In the genomic region with DNA sequence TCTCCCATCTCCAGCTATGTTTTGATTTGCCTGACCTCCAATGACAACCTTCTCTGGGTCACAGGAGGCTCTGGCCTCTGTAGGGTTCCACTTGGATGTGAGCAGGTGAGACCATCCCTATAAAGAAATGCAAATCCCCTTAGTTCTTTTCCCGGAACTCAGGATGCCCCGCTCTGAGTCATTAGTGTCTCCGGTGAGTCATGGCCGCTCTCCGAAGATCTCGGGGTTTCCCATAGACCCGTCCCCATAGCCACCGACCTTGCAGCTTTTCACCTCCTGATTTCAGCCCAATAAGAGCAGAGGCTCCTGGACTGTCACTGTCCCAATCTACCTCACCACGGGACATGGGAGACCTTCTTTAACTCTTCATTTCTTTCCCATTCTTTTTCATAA, we compare ENCODE assay signal across 1 cellular context.
A peak's percentile ranks its signal among the peaks of the same experiment; 100 is the strongest.
TF ChIP-seq lines count a peak whose summit lies in the region.

No MANE protein-coding gene starts in this region.

TF ChIP-seq in K562, 482 proteins besides CTCF, POLR2A, EP300 and RAD21 (continued from another document):
- TF ChIP-seq, protein P1, sequence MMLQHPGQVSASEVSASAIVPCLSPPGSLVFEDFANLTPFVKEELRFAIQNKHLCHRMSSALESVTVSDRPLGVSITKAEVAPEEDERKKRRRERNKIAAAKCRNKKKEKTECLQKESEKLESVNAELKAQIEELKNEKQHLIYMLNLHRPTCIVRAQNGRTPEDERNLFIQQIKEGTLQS (IDR thresholded peaks at IDR 0.05): peak; percentile 88
- TF ChIP-seq, protein P1 (CRISPR knock-in tag; conservative IDR thresholded peaks at IDR 0.05): no peak
- TF ChIP-seq, protein P2, sequence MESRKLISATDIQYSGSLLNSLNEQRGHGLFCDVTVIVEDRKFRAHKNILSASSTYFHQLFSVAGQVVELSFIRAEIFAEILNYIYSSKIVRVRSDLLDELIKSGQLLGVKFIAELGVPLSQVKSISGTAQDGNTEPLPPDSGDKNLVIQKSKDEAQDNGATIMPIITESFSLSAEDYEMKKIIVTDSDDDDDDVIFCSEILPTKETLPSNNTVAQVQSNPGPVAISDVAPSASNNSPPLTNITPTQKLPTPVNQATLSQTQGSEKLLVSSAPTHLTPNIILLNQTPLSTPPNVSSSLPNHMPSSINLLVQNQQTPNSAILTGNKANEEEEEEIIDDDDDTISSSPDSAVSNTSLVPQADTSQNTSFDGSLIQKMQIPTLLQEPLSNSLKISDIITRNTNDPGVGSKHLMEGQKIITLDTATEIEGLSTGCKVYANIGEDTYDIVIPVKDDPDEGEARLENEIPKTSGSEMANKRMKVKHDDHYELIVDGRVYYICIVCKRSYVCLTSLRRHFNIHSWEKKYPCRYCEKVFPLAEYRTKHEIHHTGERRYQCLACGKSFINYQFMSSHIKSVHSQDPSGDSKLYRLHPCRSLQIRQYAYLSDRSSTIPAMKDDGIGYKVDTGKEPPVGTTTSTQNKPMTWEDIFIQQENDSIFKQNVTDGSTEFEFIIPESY (CRISPR knock-in tag; IDR thresholded peaks at IDR 0.05): no peak
- TF ChIP-seq, protein P3, sequence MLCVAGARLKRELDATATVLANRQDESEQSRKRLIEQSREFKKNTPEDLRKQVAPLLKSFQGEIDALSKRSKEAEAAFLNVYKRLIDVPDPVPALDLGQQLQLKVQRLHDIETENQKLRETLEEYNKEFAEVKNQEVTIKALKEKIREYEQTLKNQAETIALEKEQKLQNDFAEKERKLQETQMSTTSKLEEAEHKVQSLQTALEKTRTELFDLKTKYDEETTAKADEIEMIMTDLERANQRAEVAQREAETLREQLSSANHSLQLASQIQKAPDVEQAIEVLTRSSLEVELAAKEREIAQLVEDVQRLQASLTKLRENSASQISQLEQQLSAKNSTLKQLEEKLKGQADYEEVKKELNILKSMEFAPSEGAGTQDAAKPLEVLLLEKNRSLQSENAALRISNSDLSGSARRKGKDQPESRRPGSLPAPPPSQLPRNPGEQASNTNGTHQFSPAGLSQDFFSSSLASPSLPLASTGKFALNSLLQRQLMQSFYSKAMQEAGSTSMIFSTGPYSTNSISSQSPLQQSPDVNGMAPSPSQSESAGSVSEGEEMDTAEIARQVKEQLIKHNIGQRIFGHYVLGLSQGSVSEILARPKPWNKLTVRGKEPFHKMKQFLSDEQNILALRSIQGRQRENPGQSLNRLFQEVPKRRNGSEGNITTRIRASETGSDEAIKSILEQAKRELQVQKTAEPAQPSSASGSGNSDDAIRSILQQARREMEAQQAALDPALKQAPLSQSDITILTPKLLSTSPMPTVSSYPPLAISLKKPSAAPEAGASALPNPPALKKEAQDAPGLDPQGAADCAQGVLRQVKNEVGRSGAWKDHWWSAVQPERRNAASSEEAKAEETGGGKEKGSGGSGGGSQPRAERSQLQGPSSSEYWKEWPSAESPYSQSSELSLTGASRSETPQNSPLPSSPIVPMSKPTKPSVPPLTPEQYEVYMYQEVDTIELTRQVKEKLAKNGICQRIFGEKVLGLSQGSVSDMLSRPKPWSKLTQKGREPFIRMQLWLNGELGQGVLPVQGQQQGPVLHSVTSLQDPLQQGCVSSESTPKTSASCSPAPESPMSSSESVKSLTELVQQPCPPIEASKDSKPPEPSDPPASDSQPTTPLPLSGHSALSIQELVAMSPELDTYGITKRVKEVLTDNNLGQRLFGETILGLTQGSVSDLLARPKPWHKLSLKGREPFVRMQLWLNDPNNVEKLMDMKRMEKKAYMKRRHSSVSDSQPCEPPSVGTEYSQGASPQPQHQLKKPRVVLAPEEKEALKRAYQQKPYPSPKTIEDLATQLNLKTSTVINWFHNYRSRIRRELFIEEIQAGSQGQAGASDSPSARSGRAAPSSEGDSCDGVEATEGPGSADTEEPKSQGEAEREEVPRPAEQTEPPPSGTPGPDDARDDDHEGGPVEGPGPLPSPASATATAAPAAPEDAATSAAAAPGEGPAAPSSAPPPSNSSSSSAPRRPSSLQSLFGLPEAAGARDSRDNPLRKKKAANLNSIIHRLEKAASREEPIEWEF (CRISPR knock-in tag; IDR thresholded peaks at IDR 0.05): no peak
- TF ChIP-seq ZNF57 (CRISPR knock-in tag; IDR thresholded peaks at IDR 0.05) (no peak), MTF1 (CRISPR knock-in tag; IDR thresholded peaks at IDR 0.05; ENCODE audit: borderline replicate concordance) (no peak), ARID1B (IDR thresholded peaks at IDR 0.05) (peak; percentile 55; the same call in 1 of the 2 replicates), KLF6 (CRISPR knock-in tag; IDR thresholded peaks at IDR 0.05; ENCODE audit: borderline replicate concordance) (no peak), HDAC2 (IDR thresholded peaks at IDR 0.05) (no peak), KLF16 (IDR thresholded peaks at IDR 0.05) (no peak), MXI1 (IDR thresholded peaks at IDR 0.05; ENCODE audit: low read depth, low read length) (no peak), LARP7 (IDR thresholded peaks at IDR 0.05) (no peak), BACH1 (tag; IDR thresholded peaks at IDR 0.05) (no peak)
- TF ChIP-seq, protein P4, sequence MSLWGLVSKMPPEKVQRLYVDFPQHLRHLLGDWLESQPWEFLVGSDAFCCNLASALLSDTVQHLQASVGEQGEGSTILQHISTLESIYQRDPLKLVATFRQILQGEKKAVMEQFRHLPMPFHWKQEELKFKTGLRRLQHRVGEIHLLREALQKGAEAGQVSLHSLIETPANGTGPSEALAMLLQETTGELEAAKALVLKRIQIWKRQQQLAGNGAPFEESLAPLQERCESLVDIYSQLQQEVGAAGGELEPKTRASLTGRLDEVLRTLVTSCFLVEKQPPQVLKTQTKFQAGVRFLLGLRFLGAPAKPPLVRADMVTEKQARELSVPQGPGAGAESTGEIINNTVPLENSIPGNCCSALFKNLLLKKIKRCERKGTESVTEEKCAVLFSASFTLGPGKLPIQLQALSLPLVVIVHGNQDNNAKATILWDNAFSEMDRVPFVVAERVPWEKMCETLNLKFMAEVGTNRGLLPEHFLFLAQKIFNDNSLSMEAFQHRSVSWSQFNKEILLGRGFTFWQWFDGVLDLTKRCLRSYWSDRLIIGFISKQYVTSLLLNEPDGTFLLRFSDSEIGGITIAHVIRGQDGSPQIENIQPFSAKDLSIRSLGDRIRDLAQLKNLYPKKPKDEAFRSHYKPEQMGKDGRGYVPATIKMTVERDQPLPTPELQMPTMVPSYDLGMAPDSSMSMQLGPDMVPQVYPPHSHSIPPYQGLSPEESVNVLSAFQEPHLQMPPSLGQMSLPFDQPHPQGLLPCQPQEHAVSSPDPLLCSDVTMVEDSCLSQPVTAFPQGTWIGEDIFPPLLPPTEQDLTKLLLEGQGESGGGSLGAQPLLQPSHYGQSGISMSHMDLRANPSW (CRISPR knock-in tag; IDR thresholded peaks at IDR 0.05): no peak
- TF ChIP-seq, protein P5, sequence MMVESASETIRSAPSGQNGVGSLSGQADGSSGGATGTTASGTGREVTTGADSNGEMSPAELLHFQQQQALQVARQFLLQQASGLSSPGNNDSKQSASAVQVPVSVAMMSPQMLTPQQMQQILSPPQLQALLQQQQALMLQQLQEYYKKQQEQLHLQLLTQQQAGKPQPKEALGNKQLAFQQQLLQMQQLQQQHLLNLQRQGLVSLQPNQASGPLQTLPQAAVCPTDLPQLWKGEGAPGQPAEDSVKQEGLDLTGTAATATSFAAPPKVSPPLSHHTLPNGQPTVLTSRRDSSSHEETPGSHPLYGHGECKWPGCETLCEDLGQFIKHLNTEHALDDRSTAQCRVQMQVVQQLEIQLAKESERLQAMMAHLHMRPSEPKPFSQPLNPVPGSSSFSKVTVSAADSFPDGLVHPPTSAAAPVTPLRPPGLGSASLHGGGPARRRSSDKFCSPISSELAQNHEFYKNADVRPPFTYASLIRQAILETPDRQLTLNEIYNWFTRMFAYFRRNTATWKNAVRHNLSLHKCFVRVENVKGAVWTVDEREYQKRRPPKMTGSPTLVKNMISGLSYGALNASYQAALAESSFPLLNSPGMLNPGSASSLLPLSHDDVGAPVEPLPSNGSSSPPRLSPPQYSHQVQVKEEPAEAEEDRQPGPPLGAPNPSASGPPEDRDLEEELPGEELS (CRISPR knock-in tag; IDR thresholded peaks at IDR 0.05; ENCODE audit: borderline replicate concordance): no peak
- TF ChIP-seq, protein P6, sequence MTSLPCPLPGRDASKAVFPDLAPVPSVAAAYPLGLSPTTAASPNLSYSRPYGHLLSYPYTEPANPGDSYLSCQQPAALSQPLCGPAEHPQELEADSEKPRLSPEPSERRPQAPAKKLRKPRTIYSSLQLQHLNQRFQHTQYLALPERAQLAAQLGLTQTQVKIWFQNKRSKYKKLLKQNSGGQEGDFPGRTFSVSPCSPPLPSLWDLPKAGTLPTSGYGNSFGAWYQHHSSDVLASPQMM (CRISPR knock-in tag; IDR thresholded peaks at IDR 0.05): no peak
